In the genomic region with DNA sequence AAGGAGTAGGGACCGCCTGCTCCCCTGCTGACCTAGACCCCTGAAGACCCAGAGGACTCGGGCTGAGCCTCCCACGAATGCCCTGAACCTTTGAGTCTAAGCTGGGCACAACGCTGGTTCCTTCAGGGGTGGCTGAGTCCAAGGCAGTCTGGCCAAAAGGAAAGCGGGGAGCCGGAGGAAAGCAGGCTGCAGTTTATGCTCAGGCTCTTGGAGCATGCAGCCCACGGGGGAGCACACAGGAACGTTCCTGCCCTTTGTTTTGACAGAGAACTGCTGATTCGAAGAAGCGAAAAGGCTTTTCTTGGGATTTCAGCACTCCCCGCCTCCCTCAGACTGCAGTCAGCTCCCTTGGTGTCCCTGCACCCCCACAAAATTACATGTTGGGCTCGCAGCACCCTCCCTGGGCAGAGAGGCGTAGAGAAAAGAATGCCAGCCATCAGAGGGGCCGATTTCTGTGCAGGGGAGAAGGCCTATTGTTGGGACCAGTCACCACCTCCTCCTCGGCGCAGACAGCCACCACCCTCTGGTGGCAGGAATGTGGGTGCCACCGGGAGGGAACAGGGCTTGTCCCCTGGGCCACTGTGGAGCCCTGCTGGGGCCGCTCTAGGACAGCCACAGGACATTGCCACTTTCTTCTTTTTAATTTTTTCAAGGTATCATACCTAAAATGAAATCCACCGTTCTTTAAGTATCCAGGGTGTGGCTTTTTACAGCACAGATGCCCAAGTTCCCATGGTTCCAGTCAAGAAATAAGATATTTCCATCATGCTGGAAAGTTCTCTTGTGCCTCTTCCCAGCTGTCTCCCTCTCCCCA, we compare ENCODE assay signal across 8 cellular contexts.
DNase-seq lines count a peak whose midpoint lies in the region; ATAC-seq and TF ChIP-seq lines count a peak whose summit lies in the region.

No MANE protein-coding gene starts in this region.

- no peak overlapping the region for H3K4me3 ChIP-seq in epithelial cell of proximal tubule (ENCODE audit: low read depth, low read length)

- no peak overlapping the region for H3K4me3 Mint-ChIP-seq in activated CD4-positive, alpha-beta memory T cell treated with anti-CD3 and anti-CD28 coated beads, Interleukin-2, amount 10 ng/mL, durations not matched to agents 7 days and 5 days
- no peak overlapping the region for H3K4me3 Mint-ChIP-seq in stimulated activated memory B cell treated with anti-CD40 and anti-IgM and Interleukin-4, amounts not matched to agents 10 μg/mL and 1 μg/mL and 100 μg/mL, for 72 hours

- H3K27ac Mint-ChIP-seq in activated CD4-positive, alpha-beta memory T cell treated with anti-CD3 and anti-CD28 coated beads, Interleukin-2, amount 10 ng/mL, durations not matched to agents 7 days and 5 days: no peak overlapping the region
- no peak overlapping the region for H3K27ac Mint-ChIP-seq in stimulated activated memory B cell treated with anti-CD40 and anti-IgM and Interleukin-4, amounts not matched to agents 10 μg/mL and 1 μg/mL and 100 μg/mL, for 72 hours

- POLR2A ChIA-PET in activated CD4-positive, alpha-beta memory T cell treated with anti-CD3 and anti-CD28 coated beads, Interleukin-2, amount 10 ng/mL, durations not matched to agents 7 days and 5 days (lab: Charles Lee): no interaction called here

- no peaks in the 10 kb centered on the region for H3K36me3 Mint-ChIP-seq in activated CD4-positive, alpha-beta memory T cell treated with anti-CD3 and anti-CD28 coated beads, Interleukin-2, amount 10 ng/mL, durations not matched to agents 7 days and 5 days (ENCODE audit: low read depth)
- H3K36me3 Mint-ChIP-seq in stimulated activated memory B cell treated with anti-CD40 and anti-IgM and Interleukin-4, amounts not matched to agents 10 μg/mL and 1 μg/mL and 100 μg/mL, for 72 hours: no peaks in the 10 kb centered on the region

- no peaks in the 10 kb centered on the region for H3K4me1 Mint-ChIP-seq in activated CD4-positive, alpha-beta memory T cell treated with anti-CD3 and anti-CD28 coated beads, Interleukin-2, amount 10 ng/mL, durations not matched to agents 7 days and 5 days
- H3K4me1 Mint-ChIP-seq in stimulated activated memory B cell treated with anti-CD40 and anti-IgM and Interleukin-4, amounts not matched to agents 10 μg/mL and 1 μg/mL and 100 μg/mL, for 72 hours: no peaks in the 10 kb centered on the region

- CTCF ChIA-PET in activated CD4-positive, alpha-beta memory T cell treated with anti-CD3 and anti-CD28 coated beads, Interleukin-2, amount 10 ng/mL, durations not matched to agents 7 days and 5 days (lab: Charles Lee): interaction anchor here (0.9 to 2.4 kb wide), 3 partner anchors 155 to 172 kb away, joined by 4 to 13 read pairs (median 7); no protein-coding TSS in a partner anchor

- TF ChIP-seq CTCF in GM20000 (IDR thresholded peaks at IDR 0.05; ENCODE audit: extremely low read depth, missing control alignments): peak; percentile 82
- TF ChIP-seq CTCF in epithelial cell of proximal tubule (conservative IDR thresholded peaks at IDR 0.05; ENCODE audit: low read depth, low read length): peak; percentile 100

- H3K9me3 Mint-ChIP-seq in activated CD4-positive, alpha-beta memory T cell treated with anti-CD3 and anti-CD28 coated beads, Interleukin-2, amount 10 ng/mL, durations not matched to agents 7 days and 5 days: no peaks in the 10 kb centered on the region
- H3K9me3 Mint-ChIP-seq in stimulated activated memory B cell treated with anti-CD40 and anti-IgM and Interleukin-4, amounts not matched to agents 10 μg/mL and 1 μg/mL and 100 μg/mL, for 72 hours: no peaks in the 10 kb centered on the region

- ATAC-seq in stimulated activated memory B cell treated with anti-CD40 and anti-IgM and Interleukin-4, amounts not matched to agents 10 μg/mL and 1 μg/mL and 100 μg/mL, for 72 hours: peak; percentile 64
- ATAC-seq in GM21576 (IDR thresholded peaks at IDR 0.05; ENCODE audit: unreplicated experiment): no peak

- H3K27me3 Mint-ChIP-seq in activated CD4-positive, alpha-beta memory T cell treated with anti-CD3 and anti-CD28 coated beads, Interleukin-2, amount 10 ng/mL, durations not matched to agents 7 days and 5 days: no peaks in the 10 kb centered on the region
- peaks cover 12% of the 10 kb centered on the region for H3K27me3 Mint-ChIP-seq in stimulated activated memory B cell treated with anti-CD40 and anti-IgM and Interleukin-4, amounts not matched to agents 10 μg/mL and 1 μg/mL and 100 μg/mL, for 72 hours

- DNase-seq in AG08396 (ENCODE audit: low spot score): peak; percentile 87
- DNase-seq in GM20000 (ENCODE audit: low spot score): peak; percentile 81
- DNase-seq in NCI-H526 treated with DMSO at 0.1 percent for 48 hours (lab: John Stamatoyannopoulos, UW): peak; percentile 12
- peak; percentile 62 for DNase-seq in activated CD4-positive, alpha-beta memory T cell treated with anti-CD3 and anti-CD28 coated beads, Interleukin-2, amount 10 ng/mL, durations not matched to agents 7 days and 5 days
- DNase-seq in epithelial cell of proximal tubule (ENCODE audit: low read depth): no peak
- DNase-seq in midbrain (lab: John Stamatoyannopoulos, UW): peak; percentile 69
